In genomic region chr14:53957739-53958138, GRCh38 we compare ENCODE assay signal across 20 cellular contexts. TPM values are rescaled to one million over a fixed set of nuclear protein-coding genes. Genes with fewer than 3 reads are reported as not detected.
DNase-seq lines count a peak whose midpoint lies in the region; ATAC-seq, FAIRE-seq and TF ChIP-seq lines count a peak whose summit lies in the region.
"Had no signal": no experiment of that assay in that cellular context is flagged by ENCODE, and none has a peak within 500 bp of the region (broad histone marks: within the 10 kb centered on the region; RNA-seq: fewer than 3 reads in every experiment).

No MANE protein-coding gene starts in this region.

- BruUV-seq in mammary epithelial cell (replicated peaks; lab: Mats Ljungman, UMichigan) = no TSS peak

- peaks cover 37% of the 10 kb centered on the region for H3K4me1 Mint-ChIP-seq in CD4-positive, alpha-beta T cell (ENCODE audit: low read depth)
- H3K4me1 Mint-ChIP-seq in nephron progenitor cell = peaks cover 27% of the 10 kb centered on the region

- H3K4me2 ChIP-seq in mammary epithelial cell (ENCODE audit: insufficient read depth, low read depth, low read length) = no peak overlapping the region

- no peaks in the 10 kb centered on the region for H3K9me3 Mint-ChIP-seq in CD4-positive, alpha-beta T cell
- H3K9me3 Mint-ChIP-seq in nephron progenitor cell = no peaks in the 10 kb centered on the region
- H3K9me3 Mint-ChIP-seq: activated T-helper 2 cell treated with anti-CD3 and anti-CD28 coated beads, Interferon-gamma antibody, Interleukin-2, Interleukin-4, amounts not matched to agents 10 μg/mL and 5 μg/mL and 100 μg/mL, durations not matched to agents 14 hours and 24 hours and 36 hours had no signal

- peaks cover 85% of the 10 kb centered on the region for H3K27me3 Mint-ChIP-seq in CD4-positive, alpha-beta T cell
- peaks cover 18% of the 10 kb centered on the region for H3K27me3 Mint-ChIP-seq in nephron progenitor cell (ENCODE audit: low read depth, poor library complexity)

- CTCF ChIA-PET in CD4-positive, alpha-beta T cell (lab: Charles Lee) = no interaction called here
- CTCF ChIA-PET in mammary epithelial cell (lab: Charles Lee; ENCODE audit: low non-redundant PET) = interaction anchor here (0.8 kb wide), 1 partner anchor 211 kb away, joined by 3 read pairs; no protein-coding TSS in a partner anchor

- in situ Hi-C loops in mammary epithelial cell (cut with MboI; ENCODE audit: low sequenced_read_pairs in 2 of 2) = no loop called here

- POLR2A ChIA-PET in CD4-positive, alpha-beta T cell (lab: Charles Lee) = no interaction called here

- intact Hi-C loops in CD4-positive, alpha-beta T cell (cut with DNase I, micrococcal nuclease) = no loop called here
- intact Hi-C loops in mammary epithelial cell (cut with micrococcal nuclease) (loop anchor here (10.0 kb wide), 2 partner anchors 217 to 297 kb away; no protein-coding TSS in a partner anchor), dorsolateral prefrontal cortex (cut with DNase I) (loop anchor here in 1 of 2 donors (10.0 kb wide), 2 partner anchors 217 to 387 kb away; no protein-coding TSS in a partner anchor)

- H3K79me2 ChIP-seq in mammary epithelial cell (ENCODE audit: insufficient read depth, low read length) = peaks cover 33% of the 10 kb centered on the region

- no peak overlapping the region for H3K27ac Mint-ChIP-seq in CD4-positive, alpha-beta T cell
- H3K27ac Mint-ChIP-seq in nephron progenitor cell = peak overlapping the region; percentile 49
- H3K27ac Mint-ChIP-seq: activated T-helper 2 cell treated with anti-CD3 and anti-CD28 coated beads, Interferon-gamma antibody, Interleukin-2, Interleukin-4, amounts not matched to agents 10 μg/mL and 5 μg/mL and 100 μg/mL, durations not matched to agents 14 hours and 24 hours and 36 hours had no signal

- no peaks in the 10 kb centered on the region for H4K20me1 ChIP-seq in mammary epithelial cell (ENCODE audit: insufficient read depth, low read length)

- H2AFZ ChIP-seq in mammary epithelial cell (ENCODE audit: low read depth, low read length) = peak overlapping the region; percentile 85

- no peaks in the 10 kb centered on the region for H3K36me3 ChIP-seq in mammary epithelial cell (ENCODE audit: insufficient read depth, low read length)
- H3K36me3 ChIP-seq: BLaER1 treated with 17β-estradiol and CSF1 and Interleukin-3, amounts not matched to agents 10 nM and 100 nM; MG63 had no signal

- no peak for DNase-seq in CD4-positive, alpha-beta T cell
- DNase-seq in HT-29 (ENCODE audit: low spot score) (peak; percentile 64), mammary epithelial cell (no peak), nephron progenitor cell (no peak), NCI-H524 (lab: John Stamatoyannopoulos, UW) (no peak), GOT3 (lab: John Stamatoyannopoulos, UW) (no peak), D721Med (ENCODE audit: insufficient read length, low spot score) (no peak), dorsolateral prefrontal cortex (no peak)
- DNase-seq: activated CD4-positive, alpha-beta T cell treated with anti-CD3 and anti-CD28 coated beads, Interleukin-2, amount 50 U/mL, for 4 hours; activated CD8-positive, alpha-beta memory T cell treated with anti-CD3 and anti-CD28 coated beads, Interleukin-2, amount 50 U/mL, for 4 hours; body of pancreas; effector memory CD4-positive, alpha-beta T cell; kidney glomerular epithelial cell; MG63; NCI-H1436 treated with DMSO at 0.1 percent for 48 hours; NCI-H2171 treated with DMSO at 0.1 percent for 48 hours had no signal

- no peak for ATAC-seq in CD4-positive, alpha-beta T cell (ENCODE audit: poor library complexity)
- ATAC-seq: body of pancreas, sciatic nerve had no signal

- no peak overlapping the region for H3K27ac ChIP-seq in CD4-positive, alpha-beta T cell (ENCODE audit: low read depth, low read length)
- H3K27ac ChIP-seq in mammary epithelial cell (ENCODE audit: insufficient read depth, low read depth, low read length) (no peak overlapping the region), dorsolateral prefrontal cortex (no peak overlapping the region)
- H3K27ac ChIP-seq: body of pancreas, SK-N-MC had no signal

- H3K9me3 ChIP-seq in CD4-positive, alpha-beta T cell (ENCODE audit: control insufficient read depth, low read length) = no peaks in the 10 kb centered on the region
- no peaks in the 10 kb centered on the region for H3K9me3 ChIP-seq in mammary epithelial cell (replicated peaks; ENCODE audit: insufficient read depth, low read length)
- H3K9me3 ChIP-seq: BLaER1 treated with 17β-estradiol and CSF1 and Interleukin-3, amounts not matched to agents 10 nM and 100 nM; body of pancreas; MG63 had no signal

- no peak overlapping the region for H3K9ac ChIP-seq in mammary epithelial cell (ENCODE audit: insufficient read depth, low read length)

- dilution Hi-C loops in mammary epithelial cell (cut with HindIII; ENCODE audit: low sequenced_read_pairs) = no loop called here

- H3K4me3 ChIP-seq in mammary epithelial cell (replicated peaks in 1 of 3; ENCODE audit: insufficient read depth in 1 of 3, low read depth in 2 of 3, low read length in 3 of 3) (no peak overlapping the region), dorsolateral prefrontal cortex (no peak overlapping the region)
- H3K4me3 ChIP-seq: body of pancreas, MG63, SK-N-MC had no signal

- H3K4me3 Mint-ChIP-seq in CD4-positive, alpha-beta T cell = peak overlapping the region; percentile 51
- H3K4me3 Mint-ChIP-seq in nephron progenitor cell = peak overlapping the region; percentile 99

- FAIRE-seq in D721Med (lab: Jason Lieb, UNC) = no peak

- peaks cover 17% of the 10 kb centered on the region for H3K4me1 ChIP-seq in mammary epithelial cell (ENCODE audit: insufficient read depth, low read length)

- peaks cover 66% of the 10 kb centered on the region for H3K27me3 ChIP-seq in CD4-positive, alpha-beta T cell (ENCODE audit: control insufficient read depth, insufficient read depth, low read length)
- H3K27me3 ChIP-seq in mammary epithelial cell (ENCODE audit: insufficient read depth, low read length) (no peaks in the 10 kb centered on the region), dorsolateral prefrontal cortex (peaks cover 0 to 92% (median 39%) of the 10 kb centered on the region in 45 donors)
- H3K27me3 ChIP-seq: MG63 had no signal

- TF ChIP-seq CTCF in CD4-positive, alpha-beta T cell (IDR thresholded peaks at IDR 0.05) = no peak
- TF ChIP-seq CTCF in mammary epithelial cell (conservative IDR thresholded peaks at IDR 0.05 in 1 of 2, IDR thresholded peaks at IDR 0.05 in 1 of 2; ENCODE audit: extremely low read depth in 1 of 2, insufficient read depth in 1 of 2, low read depth in 1 of 2, low read length in 2 of 2) = no peak
- TF ChIP-seq CTCF in nephron progenitor cell (IDR thresholded peaks at IDR 0.05) = no peak
- no peak for TF ChIP-seq CTCF in D721Med (IDR thresholded peaks at IDR 0.05; ENCODE audit: insufficient read depth, missing control alignments)
- no peak for TF ChIP-seq CTCF in dorsolateral prefrontal cortex (IDR thresholded peaks at IDR 0.05 in 54 of 56, conservative IDR thresholded peaks at IDR 0.05 in 2 of 56; ENCODE audit: low read depth in 1 of 56, partially characterized antibody in 56 of 56)

- H3K36me3 Mint-ChIP-seq in CD4-positive, alpha-beta T cell (ENCODE audit: low read depth) = no peaks in the 10 kb centered on the region
- H3K36me3 Mint-ChIP-seq in nephron progenitor cell (ENCODE audit: low read depth) = peaks cover 2% of the 10 kb centered on the region

RNA-seq across cellular contexts. Expression of gene BMP4, which starts 1.1 kb away (rescaled TPM):
- total RNA-seq in CD4-positive, alpha-beta T cell = not detected
- total RNA-seq in HT-29 (2014; rRNA removed; shearing (Covaris generic)) = 362 and 395 TPM in 2 replicates
- 1 to 10 TPM; 1.2 to 1.9 TPM for total RNA-seq in mammary epithelial cell
- 7.5 TPM for polyA plus RNA-seq in mammary epithelial cell
- polyA minus RNA-seq in mammary epithelial cell = 4.6 TPM
- total RNA-seq in dorsolateral prefrontal cortex = 10 to 100 TPM in 9 of 120 experiments, 1 to 10 TPM in 110, under 1 TPM in 1; 0.85 to 15.2 (median 5.4) TPM
- total RNA-seq: activated T-helper 2 cell treated with anti-CD3 and anti-CD28 coated beads, Interferon-gamma antibody, Interleukin-2, Interleukin-4, amounts not matched to agents 10 μg/mL and 5 μg/mL and 100 μg/mL, durations not matched to agents 14 hours and 24 hours and 36 hours had no signal

Comparison
In these comparisons a context has a peak if more than half of its experiments do, and no peak if none do; other contexts are left out.
1. RNA of gene BMP4, which starts 1.1 kb away (total RNA-seq): 362 to 395 TPM in HT-29; 0.85 to 15.2 TPM in dorsolateral prefrontal cortex, 1.2 to 1.9 TPM in mammary epithelial cell and not detected in CD4-positive, alpha-beta T cell; every median in the first group is over 10 times any median in the second.